Comparison of ENCODE assay signal across 13 cellular contexts in genomic region chr1:29912413-29912812, GRCh38.
DNase-seq lines count a peak whose midpoint lies in the region; ATAC-seq, FAIRE-seq and TF ChIP-seq lines count a peak whose summit lies in the region.
"Had no signal": no experiment of that assay in that cellular context is flagged by ENCODE, and none has a peak within 500 bp of the region (broad histone marks: within the 10 kb centered on the region; RNA-seq: fewer than 3 reads in every experiment).

No MANE protein-coding gene starts in this region.

- H4K91ac ChIP-seq in IMR-90 (ENCODE audit: insufficient read depth, low read depth, low read length) = no peak overlapping the region

- H3K14ac ChIP-seq in IMR-90 (replicated peaks; ENCODE audit: low read depth, low read length) = no peak overlapping the region

- no peak for FAIRE-seq in D721Med (lab: Jason Lieb, UNC)
- FAIRE-seq: GM12892 had no signal

- H3K79me1 ChIP-seq in IMR-90 (ENCODE audit: low read depth in 1 of 2, low read length in 2 of 2) = no peaks in the 10 kb centered on the region

- no peak overlapping the region for H2BK5ac ChIP-seq in IMR-90 (ENCODE audit: low read depth, low read length, poor library complexity, severe bottlenecking)

- H3K23ac ChIP-seq in IMR-90 (ENCODE audit: low read depth, low read length) = no peak overlapping the region

- no peak overlapping the region for H3K4me2 ChIP-seq in IMR-90 (ENCODE audit: low read depth, low read length)

- H3K9me1 ChIP-seq in IMR-90 (ENCODE audit: insufficient read depth, low read length) = no peaks in the 10 kb centered on the region

- H2AFZ ChIP-seq in IMR-90 (replicated peaks; ENCODE audit: low read length, poor library complexity) = no peak overlapping the region

- DNase-seq in D721Med (ENCODE audit: insufficient read length, low spot score) (no peak), IMR-90 (peak; percentile 54), kidney tubule cell (ENCODE audit: low spot score) (peak; percentile 57), middle frontal gyrus (ENCODE audit: extremely low spot score, low spot score) (no peak), SK-N-DZ (ENCODE audit: low spot score) (no peak)
- DNase-seq: HCEC 1CT; midbrain; NCI-H1930; stimulated activated CD4-positive, alpha-beta T cell treated with anti-CD3 and anti-CD28 coated beads, Interleukin-4, amount 100 ng/mL, for 24 hours had no signal

- CTCF ChIA-PET in IMR-90 (lab: Yijun Ruan, JAX) = no interaction called here

- TF ChIP-seq CTCF in D721Med (IDR thresholded peaks at IDR 0.05; ENCODE audit: insufficient read depth, missing control alignments) = peak; percentile 9
- peak; percentile 54 for TF ChIP-seq CTCF in IMR-90 (conservative IDR thresholded peaks at IDR 0.05; ENCODE audit: low read depth, low read length)
- TF ChIP-seq CTCF in WI38 (IDR thresholded peaks at IDR 0.05; ENCODE audit: low read depth, low read length) = 0 out of 2 replicates have a peak, but pooled peaks have one; percentile 7

- POLR2A ChIA-PET in IMR-90 (lab: Charles Lee; ENCODE audit: unreplicated experiment) = no interaction called here

- H4K8ac ChIP-seq in IMR-90 (ENCODE audit: low read depth in 2 of 2, low read length in 2 of 2) = no peak overlapping the region

- no peaks in the 10 kb centered on the region for H3K4me1 ChIP-seq in IMR-90 (ENCODE audit: control insufficient read depth, insufficient read depth, low read length)

- BruUV-seq in IMR-90 (replicated peaks; lab: Mats Ljungman, UMichigan) = no TSS peak

- no peak overlapping the region for H2AK5ac ChIP-seq in IMR-90 (ENCODE audit: low read depth, low read length)

- no peaks in the 10 kb centered on the region for H3K36me3 ChIP-seq in IMR-90 (ENCODE audit: control insufficient read depth, insufficient read depth, low read length)

- H3K4me3 ChIP-seq in IMR-90 (ENCODE audit: insufficient read depth, low read depth, low read length) (no peak overlapping the region), WI38 (ENCODE audit: low read depth, low read length) (no peak overlapping the region)

- no peak overlapping the region for H2BK15ac ChIP-seq in IMR-90 (ENCODE audit: low read depth, low read length)

- no peaks in the 10 kb centered on the region for H4K20me1 ChIP-seq in IMR-90 (ENCODE audit: insufficient read depth, low read length)

- H2BK120ac ChIP-seq in IMR-90 (ENCODE audit: low read depth, low read length) = no peak overlapping the region

- no peak overlapping the region for H3K18ac ChIP-seq in IMR-90 (ENCODE audit: low read depth, low read length)

- in situ Hi-C loops in IMR-90 (cut with MboI; ENCODE audit: low sequenced_read_pairs) = no loop called here

- H3K27me3 ChIP-seq in IMR-90 (ENCODE audit: control insufficient read depth, insufficient read depth, low read length) = no peaks in the 10 kb centered on the region

- WGBS in IMR-90 (ENCODE audit: extremely low coverage in 2 of 2, insufficient read length in 1 of 2), 2 experiments = no CpG with 5 or more reads among the region's 1 CpG

- peak; percentile 56 for TF ChIP-seq RAD21 in IMR-90 (IDR thresholded peaks at IDR 0.05; ENCODE audit: low read length)

- H3K27ac ChIP-seq in IMR-90 (ENCODE audit: insufficient read depth, low read length) = no peak overlapping the region

- H2AK9ac ChIP-seq in IMR-90 (replicated peaks; ENCODE audit: low read depth, low read length, poor library complexity) = no peak overlapping the region

- no peak; the same call in 1 of the 2 replicates for ATAC-seq in IMR-90 (ENCODE audit: low read depth)
- ATAC-seq in HG03520 (IDR thresholded peaks at IDR 0.05; ENCODE audit: unreplicated experiment) = no peak
- ATAC-seq in HG02678 (IDR thresholded peaks at IDR 0.05; ENCODE audit: unreplicated experiment) = no peak

- dilution Hi-C loops in IMR-90 (cut with HindIII; ENCODE audit: low sequenced_read_pairs, unreplicated experiment) = no loop called here

- no peak overlapping the region for H3K9ac ChIP-seq in IMR-90 (ENCODE audit: low read depth, low read length)

- no peak for TF ChIP-seq POLR2A in IMR-90 (IDR thresholded peaks at IDR 0.05; ENCODE audit: low read depth, low read length)

- H4K5ac ChIP-seq in IMR-90 (ENCODE audit: low read depth, low read length) = no peak overlapping the region

- H3K9me3 ChIP-seq in IMR-90 (ENCODE audit: control insufficient read depth, insufficient read depth, low read length) = no peaks in the 10 kb centered on the region

- H3K4ac ChIP-seq in IMR-90 (ENCODE audit: low read depth, low read length) = no peak overlapping the region

- H3K56ac ChIP-seq in IMR-90 (ENCODE audit: extremely low read depth, insufficient read depth, low read length) = no peak overlapping the region

- H2BK20ac ChIP-seq in IMR-90 (ENCODE audit: low read depth, low read length) = no peak overlapping the region

- intact Hi-C loops in IMR-90 (cut with micrococcal nuclease) = loop anchor here (1.0 to 10.0 kb wide), 2 partner anchors 174 to 462 kb away; no protein-coding TSS in a partner anchor

TF ChIP-seq in IMR-90, 13 proteins besides CTCF, POLR2A, EP300 and RAD21:
- TF ChIP-seq FOS (IDR thresholded peaks at IDR 0.05; ENCODE audit: low read depth, low read length) = no peak
- TF ChIP-seq SMC3 (IDR thresholded peaks at IDR 0.05; ENCODE audit: low read depth, low read length) = peak; percentile 51

Comparison
In these comparisons a context has a peak if more than half of its experiments do, and no peak if none do; other contexts are left out.
1. DNase-seq: peak in IMR-90 (single experiment) and kidney tubule cell (single experiment); none in D721Med (single experiment), middle frontal gyrus (single experiment) and SK-N-DZ (single experiment).
2. Peak in every context shown above with its lines, with median percentiles within 50 percentile points of each other: CTCF ChIP-seq.